19 cellular contexts compared by ENCODE assay signal in genomic region chr11:59761985-59762384, GRCh38. TPM values are rescaled to one million over a fixed set of nuclear protein-coding genes. Genes with fewer than 3 reads are reported as not detected.
DNase-seq lines count a peak whose midpoint lies in the region; ATAC-seq and TF ChIP-seq lines count a peak whose summit lies in the region.
"Had no signal": no experiment of that assay in that cellular context is flagged by ENCODE, and none has a peak within 500 bp of the region (broad histone marks: within the 10 kb centered on the region; RNA-seq: fewer than 3 reads in every experiment).

No MANE protein-coding gene starts in this region.

- no peak overlapping the region for H2BK12ac ChIP-seq in mesenchymal stem cell (ENCODE audit: low read length in 2 of 2)

- no peak for TF ChIP-seq POLR2A in heart left ventricle (IDR thresholded peaks at IDR 0.05)

- POLR2A ChIA-PET in GM10248 (lab: Yijun Ruan, JAX), result no interaction called here

- no peak overlapping the region for H3K9ac ChIP-seq in mesenchymal stem cell (ENCODE audit: low read length)
- H3K9ac ChIP-seq: KMS-11 had no signal

- no peak overlapping the region for H3K23ac ChIP-seq in mesenchymal stem cell (ENCODE audit: low read length in 2 of 2)

- TF ChIP-seq CTCF in heart left ventricle (IDR thresholded peaks at IDR 0.05) (no peak), upper lobe of right lung (IDR thresholded peaks at IDR 0.05) (no peak), GM10248 (IDR thresholded peaks at IDR 0.05; ENCODE audit: control extremely low read depth, extremely low read depth, low read depth, missing control alignments) (no peak)

- H2AK5ac ChIP-seq in mesenchymal stem cell (ENCODE audit: low read length, severe bottlenecking), result no peak overlapping the region

- WGBS in heart left ventricle, 4 donors, result 31 to 57% (median 46%) methylated on average over 5 to 6 of the region's 6 CpGs
- WGBS in mesenchymal stem cell, result 55% methylated on average over 6 of the region's 6 CpGs

- CTCF ChIA-PET in GM10248 (lab: Yijun Ruan, JAX), result interaction anchor here (0.9 to 1.2 kb wide), 2 partner anchors 9 to 10 kb away, joined by 3 to 4 read pairs; no protein-coding TSS in a partner anchor

- DNase-seq in Right ventricle myocardium inferior (ENCODE audit: missing footprints) (no peak), cardiac septum (ENCODE audit: low spot score) (no peak), heart left ventricle (peak in 3 of 5 donors; percentile 32 to 38 (median 37)), mesenchymal stem cell (peak; percentile 22), upper lobe of right lung (no peak), NCI-H1436 (lab: John Stamatoyannopoulos, UW) (no peak), GM10248 (ENCODE audit: extremely low spot score) (no peak)
- DNase-seq in stimulated activated naive CD4-positive, alpha-beta T cell (lab: John Stamatoyannopoulos, UW), result no peak
- DNase-seq: 8988T; BE2C; CD4-positive, alpha-beta T cell; HFFc6; NCI-H146; NCI-H2081 treated with DMSO at 0.1 percent for 48 hours; NCI-H69; PC-3 had no signal

- H3K9me3 ChIP-seq in heart left ventricle, result no peaks in the 10 kb centered on the region
- no peaks in the 10 kb centered on the region for H3K9me3 ChIP-seq in mesenchymal stem cell (ENCODE audit: control insufficient read depth, low read length)
- no peaks in the 10 kb centered on the region for H3K9me3 ChIP-seq in upper lobe of right lung
- H3K9me3 ChIP-seq: BE2C had no signal

- no peak overlapping the region for H2BK15ac ChIP-seq in mesenchymal stem cell (ENCODE audit: low read depth, poor library complexity, severe bottlenecking)

- ATAC-seq in Right ventricle myocardium inferior, result peak; percentile 50
- ATAC-seq in heart left ventricle, result peak; percentile 37 to 81 (median 66)
- no peak for ATAC-seq in upper lobe of right lung
- ATAC-seq: PC-3 had no signal

- H2BK120ac ChIP-seq in mesenchymal stem cell (ENCODE audit: low read depth, low read length), result no peak overlapping the region

- H3K4me2 ChIP-seq in mesenchymal stem cell (ENCODE audit: low read length, poor library complexity, severe bottlenecking), result no peak overlapping the region
- H3K4me2 ChIP-seq: KMS-11 had no signal

- H3K14ac ChIP-seq in mesenchymal stem cell (ENCODE audit: low read length in 2 of 2), result no peak overlapping the region

- H4K91ac ChIP-seq in mesenchymal stem cell (ENCODE audit: low read length), result no peak overlapping the region

- H4K8ac ChIP-seq in mesenchymal stem cell (ENCODE audit: low read length), result no peak overlapping the region

- H3K4ac ChIP-seq in mesenchymal stem cell (ENCODE audit: low read depth in 1 of 2, low read length in 2 of 2), result no peak overlapping the region

- peaks cover 0 to 47% (median 33%) of the 10 kb centered on the region in 12 donors for H3K4me1 ChIP-seq in heart left ventricle
- peaks cover 22% of the 10 kb centered on the region for H3K4me1 ChIP-seq in mesenchymal stem cell (ENCODE audit: control insufficient read depth, insufficient read depth, low read depth, low read length)
- peaks cover 45% of the 10 kb centered on the region for H3K4me1 ChIP-seq in upper lobe of right lung
- H3K4me1 ChIP-seq: BE2C had no signal

- no peak overlapping the region for H3K18ac ChIP-seq in mesenchymal stem cell (ENCODE audit: low read depth in 1 of 2, low read length in 2 of 2)

- H3K27me3 ChIP-seq in heart left ventricle, result no peaks in the 10 kb centered on the region
- H3K27me3 ChIP-seq in mesenchymal stem cell (ENCODE audit: control insufficient read depth in 1 of 2, insufficient read depth in 1 of 2, low read length in 2 of 2), result no peaks in the 10 kb centered on the region
- H3K27me3 ChIP-seq in upper lobe of right lung, result no peaks in the 10 kb centered on the region
- H3K27me3 ChIP-seq: BE2C had no signal

- intact Hi-C loops in Right ventricle myocardium inferior (cut with DNase I), result loop anchor here (10.0 kb wide), 1 partner anchor 207 kb away; no protein-coding TSS in a partner anchor
- intact Hi-C loops in cardiac septum (cut with DNase I), result no loop called here
- intact Hi-C loops in heart left ventricle (cut with DNase I), result no loop called here
- intact Hi-C loops in upper lobe of right lung (cut with DNase I), result no loop called here

- H2AFZ ChIP-seq in mesenchymal stem cell (ENCODE audit: low read depth, low read length), result no peak overlapping the region

- H2BK5ac ChIP-seq in mesenchymal stem cell (ENCODE audit: low read depth, low read length, poor library complexity, severe bottlenecking), result no peak overlapping the region

- no peak overlapping the region for H3K4me3 ChIP-seq in heart left ventricle
- H3K4me3 ChIP-seq in mesenchymal stem cell (ENCODE audit: insufficient read depth in 1 of 2, low read depth in 1 of 2, low read length in 2 of 2), result no peak overlapping the region
- no peak overlapping the region for H3K4me3 ChIP-seq in upper lobe of right lung

- H3K79me1 ChIP-seq in mesenchymal stem cell (replicated peaks; ENCODE audit: low read length, poor library complexity, severe bottlenecking), result peaks cover 8% of the 10 kb centered on the region

- H3K27ac ChIP-seq in heart left ventricle (peak overlapping the region in 8 of 12 donors; percentile 3 to 57 (median 40)), mesenchymal stem cell (ENCODE audit: low read length, poor library complexity, severe bottlenecking) (no peak overlapping the region), upper lobe of right lung (peak overlapping the region; percentile 32)
- H3K27ac ChIP-seq: KMS-11 had no signal

- peaks cover 0 to 8% (median 0%) of the 10 kb centered on the region in 9 donors for H3K36me3 ChIP-seq in heart left ventricle
- peaks cover 6 to 31% of the 10 kb centered on the region in 2 experiments for H3K36me3 ChIP-seq in mesenchymal stem cell (ENCODE audit: control insufficient read depth in 1 of 2, insufficient read depth in 2 of 2, low read depth in 1 of 2, low read length in 2 of 2)
- H3K36me3 ChIP-seq in upper lobe of right lung, result no peaks in the 10 kb centered on the region
- H3K36me3 ChIP-seq: BE2C had no signal

RNA-seq across cellular contexts. Expression of gene STX3, which starts 6.8 kb away (rescaled TPM):
- 8.4 TPM for total RNA-seq in Right ventricle myocardium inferior
- 10.0 TPM for total RNA-seq in cardiac septum
- total RNA-seq in heart left ventricle, result 10 to 100 TPM in 4 of 9 donors, 1 to 10 TPM in 5; 7.7 to 16.5 (median 10.0) TPM
- polyA plus RNA-seq in heart left ventricle, result 10 to 100 TPM in 1 of 2 donors, 1 to 10 TPM in 1; 6.8 to 16.6 TPM
- 27.5 TPM for polyA plus RNA-seq in mesenchymal stem cell (2013, experiment 1 of 2)
- polyA plus RNA-seq in mesenchymal stem cell (2013, experiment 2 of 2), result 27.8 TPM
- total RNA-seq in upper lobe of right lung, result 75.1 TPM

RNA-seq across cellular contexts. Expression of gene OR10V1, which starts 48.3 kb away (rescaled TPM):
- total RNA-seq in Right ventricle myocardium inferior (not detected), cardiac septum (not detected), heart left ventricle (not detected), upper lobe of right lung (not detected)
- polyA plus RNA-seq in heart left ventricle, result not detected
- not detected for polyA plus RNA-seq in mesenchymal stem cell (2013, experiment 1 of 2)
- not detected for polyA plus RNA-seq in mesenchymal stem cell (2013, experiment 2 of 2)
- total RNA-seq: CD4-positive, alpha-beta T cell; Daoy; HFFc6; M059J; PC-3 had no signal

RNA-seq across cellular contexts. Expression of gene MRPL16, which starts 48.6 kb away (rescaled TPM):
- total RNA-seq in Right ventricle myocardium inferior, result 92.9 TPM
- total RNA-seq in cardiac septum, result 64.7 TPM
- 100 to 1,000 TPM in 1 of 9 donors, 10 to 100 TPM in 8; 59.3 to 117 (median 84.9) TPM for total RNA-seq in heart left ventricle
- 100 to 1,000 TPM in 1 of 2 donors, 10 to 100 TPM in 1; 73.6 to 124 TPM for polyA plus RNA-seq in heart left ventricle
- 45.5 TPM for polyA plus RNA-seq in mesenchymal stem cell (2013, experiment 1 of 2)
- 44.5 TPM for polyA plus RNA-seq in mesenchymal stem cell (2013, experiment 2 of 2)
- total RNA-seq in upper lobe of right lung, result 30.1 TPM

Comparison
In these comparisons a context has a peak if more than half of its experiments do, and no peak if none do; other contexts are left out.
1. DNase-seq: peak in heart left ventricle (3 of 5) and mesenchymal stem cell (single experiment); none in Right ventricle myocardium inferior (single experiment), cardiac septum (single experiment), upper lobe of right lung (single experiment), NCI-H1436 (single experiment), GM10248 (single experiment) and stimulated activated naive CD4-positive, alpha-beta T cell (0 of 6).